12 cellular contexts compared by ENCODE assay signal in genomic region chr9:79673614-79674013, GRCh38.
DNase-seq lines count a peak whose midpoint lies in the region; ATAC-seq, FAIRE-seq and TF ChIP-seq lines count a peak whose summit lies in the region.
"Had no signal": no experiment of that assay in that cellular context is flagged by ENCODE, and none has a peak within 500 bp of the region (broad histone marks: within the 10 kb centered on the region; RNA-seq: fewer than 3 reads in every experiment).

No MANE protein-coding gene starts in this region.

- H3K27me3 ChIP-seq in GM12878 (replicated peaks in 1 of 2; ENCODE audit: control insufficient read depth in 2 of 2, insufficient read depth in 2 of 2, low read length in 1 of 2) (no peaks in the 10 kb centered on the region), psoas muscle (ENCODE audit: insufficient read depth in 3 of 3, low read length in 2 of 3) (no peaks in the 10 kb centered on the region)
- H3K27me3 ChIP-seq: gastrocnemius medialis had no signal

- peak; percentile 31 for DNase-seq in GM12878 (ENCODE audit: low read depth, low spot score)
- no peak for DNase-seq in middle frontal gyrus (ENCODE audit: extremely low spot score, low spot score)
- DNase-seq in NCI-H226 = no peak
- no peak for DNase-seq in psoas muscle
- DNase-seq in mesenteric fat pad (ENCODE audit: low spot score) = no peak
- DNase-seq: gastrocnemius medialis, H7, NCI-H446 had no signal

- RAD21 ChIA-PET in GM12878 (lab: Charles Lee; ENCODE audit: unreplicated experiment) = interaction anchor here (0.9 to 1.6 kb wide), 3 partner anchors 49 to 100 kb away, joined by 3 to 6 read pairs (median 4); no protein-coding TSS in a partner anchor

- no TSS peak for BruUV-seq in GM12878 (replicated peaks; lab: Mats Ljungman, UMichigan)

- H3K27ac ChIP-seq in GM12878 (ENCODE audit: control insufficient read depth, insufficient read depth) (no peak overlapping the region), psoas muscle (no peak overlapping the region)
- H3K27ac ChIP-seq: gastrocnemius medialis, KMS-11 had no signal

- H2AFZ ChIP-seq in GM12878 (ENCODE audit: control insufficient read depth, low read depth, low read length) = no peak overlapping the region

- H3K4me2 ChIP-seq in GM12878 (ENCODE audit: control insufficient read depth, insufficient read depth) = peak overlapping the region; percentile 54
- H3K4me2 ChIP-seq: KMS-11 had no signal

- POLR2A ChIA-PET in GM12878 (lab: Charles Lee) = interaction anchor here (1.6 to 2.0 kb wide), 2 partner anchors 22 to 102 kb away, joined by 3 to 4 read pairs; partner anchors contain the start of gene TLE4

- 0 out of 4 replicates have a peak, but pooled peaks cover 0 to 1% of the 10 kb centered on the region in 2 experiments for H3K36me3 ChIP-seq in GM12878 (ENCODE audit: control insufficient read depth in 2 of 2, insufficient read depth in 2 of 2, low read length in 1 of 2)
- peaks cover 4% of the 10 kb centered on the region in 2 donors for H3K36me3 ChIP-seq in psoas muscle (ENCODE audit: insufficient read depth in 1 of 2, low read depth in 1 of 2)
- H3K36me3 ChIP-seq: gastrocnemius medialis had no signal

- TF ChIP-seq POLR2A in GM12878 (IDR thresholded peaks at IDR 0.05; ENCODE audit: low read depth, low read length) = no peak

- no peak overlapping the region for H3K4me3 ChIP-seq in GM12878
- no peak overlapping the region for H3K4me3 ChIP-seq in psoas muscle
- H3K4me3 ChIP-seq: gastrocnemius medialis had no signal

- in situ Hi-C loops in GM12878 (cut with MboI) = no loop called here

- no peaks in the 10 kb centered on the region for H3K79me2 ChIP-seq in GM12878 (ENCODE audit: control insufficient read depth, insufficient read depth, low read length)

- CTCF ChIA-PET in GM12878 (lab: Yijun Ruan, JAX) = no interaction called here

- no peaks in the 10 kb centered on the region for H4K20me1 ChIP-seq in GM12878 (ENCODE audit: control insufficient read depth, insufficient read depth)

- H3K9ac ChIP-seq in GM12878 (ENCODE audit: control insufficient read depth, insufficient read depth, low read length) = no peak overlapping the region; the same call in 1 of the 2 replicates
- H3K9ac ChIP-seq: KMS-11 had no signal

- SMC1A ChIA-PET in GM12878 (lab: Charles Lee; ENCODE audit: uncharacterized antibody, unreplicated experiment) = interaction anchor here (0.8 to 2.5 kb wide), 4 partner anchors 11 to 131 kb away, joined by 3 to 9 read pairs (median 5); no protein-coding TSS in a partner anchor

- TF ChIP-seq EP300 in GM12878 (IDR thresholded peaks at IDR 0.05; ENCODE audit: borderline replicate concordance in 1 of 2, control insufficient read depth in 1 of 2, low read depth in 2 of 2, low read length in 2 of 2) = peak; percentile 40 to 41; a peak in 1 of 4 replicates

- H3K4me1 ChIP-seq in GM12878 (ENCODE audit: control insufficient read depth, insufficient read depth, low read length) (peaks cover 11% of the 10 kb centered on the region), psoas muscle (peaks cover 5% of the 10 kb centered on the region)

- no peaks in the 10 kb centered on the region for H3K9me3 ChIP-seq in GM12878 (replicated peaks; ENCODE audit: control insufficient read depth, insufficient read depth, low read length)
- H3K9me3 ChIP-seq in psoas muscle = no peaks in the 10 kb centered on the region
- H3K9me3 ChIP-seq: gastrocnemius medialis had no signal

- WGBS in GM12878 (ENCODE audit: insufficient coverage, insufficient replicate concordance, low lambda C conversion rate, missing lambda C conversion rate) = 11% methylated on average over 3 of the region's 3 CpGs
- 86 to 95% (median 88%) methylated on average over 3 of the region's 3 CpGs for WGBS in psoas muscle, 3 donors

- FAIRE-seq in GM12878 (lab: Jason Lieb, UNC) = no peak

- ATAC-seq in GM18499 (IDR thresholded peaks at IDR 0.05; ENCODE audit: insufficient read depth, unreplicated experiment) (peak; percentile 88), GM21423 (IDR thresholded peaks at IDR 0.05; ENCODE audit: unreplicated experiment) (peak; percentile 86), HG03060 (IDR thresholded peaks at IDR 0.05; ENCODE audit: low read depth, unreplicated experiment) (peak; percentile 87), GM12878 (peak; percentile 89), psoas muscle (no peak)
- ATAC-seq: gastrocnemius medialis had no signal

- intact Hi-C loops in GM12878 (cut with micrococcal nuclease; ENCODE audit: unreplicated experiment) = loop anchor here (5.0 kb wide), 1 partner anchor 101 kb away; the partner anchor contains the start of gene TLE4
- intact Hi-C loops in psoas muscle (cut with DNase I) = no loop called here

- TF ChIP-seq RAD21 in GM12878 (IDR thresholded peaks at IDR 0.05; ENCODE audit: insufficient read depth, low read depth, low read length) = no peak

- TF ChIP-seq CTCF in GM12878 (IDR thresholded peaks at IDR 0.05 in 2 of 3, conservative IDR thresholded peaks at IDR 0.05 in 1 of 3; ENCODE audit: control insufficient read depth in 2 of 3, extremely low read depth in 1 of 3, insufficient read depth in 1 of 3, low read depth in 3 of 3, low read length in 3 of 3) (no peak), psoas muscle (IDR thresholded peaks at IDR 0.05) (no peak)

TF ChIP-seq in GM12878, 131 proteins besides CTCF, POLR2A, EP300 and RAD21 (continues in another document):
- TF ChIP-seq EGR1 (IDR thresholded peaks at IDR 0.05; ENCODE audit: borderline replicate concordance in 1 of 2, low read depth in 2 of 2, low read length in 2 of 2) (no peak), MTA2 (IDR thresholded peaks at IDR 0.05; ENCODE audit: low read depth) (peak; percentile 55; the same call in 1 of the 2 replicates), ATF2 (IDR thresholded peaks at IDR 0.05; ENCODE audit: low read length) (no peak), TBL1XR1 (IDR thresholded peaks at IDR 0.05; ENCODE audit: low read depth, low read length) (no peak), PAX5 (IDR thresholded peaks at IDR 0.05; ENCODE audit: borderline replicate concordance, low read depth, low read length) (no peak), TCF12 (IDR thresholded peaks at IDR 0.05; ENCODE audit: low read depth, low read length) (no peak), IRF5 (IDR thresholded peaks at IDR 0.05; ENCODE audit: borderline replicate concordance) (no peak), NR2F1 (conservative IDR thresholded peaks at IDR 0.05) (no peak), ZBTB11 (CRISPR knock-in tag; IDR thresholded peaks at IDR 0.05) (no peak), NR2C2 (IDR thresholded peaks at IDR 0.05; ENCODE audit: borderline replicate concordance, control insufficient read depth, insufficient read length, low read depth) (no peak), MYB (IDR thresholded peaks at IDR 0.05; ENCODE audit: borderline replicate concordance, low read depth, low read length) (no peak), SUZ12 (IDR thresholded peaks at IDR 0.05; ENCODE audit: unreplicated experiment) (no peak), KDM1A (IDR thresholded peaks at IDR 0.05; ENCODE audit: borderline replicate concordance) (no peak), ZSCAN29 (IDR thresholded peaks at IDR 0.05) (no peak), ZNF24 (IDR thresholded peaks at IDR 0.05) (no peak), GATAD2B (conservative IDR thresholded peaks at IDR 0.05; ENCODE audit: low read depth) (no peak), RBBP5 (conservative IDR thresholded peaks at IDR 0.05) (no peak)

Comparison
In these comparisons a context has a peak if more than half of its experiments do, and no peak if none do; other contexts are left out.
1. ATAC-seq: peak in GM18499 (single experiment), GM21423 (single experiment), HG03060 (single experiment) and GM12878 (single experiment); none in psoas muscle (0 of 4).